Comparison of ENCODE assay signal across 17 cellular contexts in genomic region chr6:32610897-32611296, GRCh38. TPM values are rescaled to one million over a fixed set of nuclear protein-coding genes. Genes with fewer than 3 reads are reported as not detected.
DNase-seq lines count a peak whose midpoint lies in the region; ATAC-seq and TF ChIP-seq lines count a peak whose summit lies in the region.
"Had no signal": no experiment of that assay in that cellular context is flagged by ENCODE, and none has a peak within 500 bp of the region (broad histone marks: within the 10 kb centered on the region; RNA-seq: fewer than 3 reads in every experiment).

No MANE protein-coding gene starts in this region.

- H3K9ac ChIP-seq in BLaER1: no peak overlapping the region
- no peak overlapping the region for H3K9ac ChIP-seq in GM23248

- H3K4me3 ChIP-seq in BLaER1: no peak overlapping the region
- H3K4me3 ChIP-seq in CD4-positive, CD25-positive, alpha-beta regulatory T cell (ENCODE audit: low read depth, low read length): no peak overlapping the region
- no peak overlapping the region for H3K4me3 ChIP-seq in OCI-LY7 (ENCODE audit: low read depth, low read length, poor library complexity, severe bottlenecking)
- no peak overlapping the region for H3K4me3 ChIP-seq in GM23248
- H3K4me3 ChIP-seq: MG63 had no signal

- intact Hi-C loops in OCI-LY7 (cut with micrococcal nuclease; ENCODE audit: unreplicated experiment): no loop called here

- peaks cover 0 to 3% (median 0%) of the 10 kb centered on the region in 7 donors for H3K9me3 Mint-ChIP-seq in CD4-positive, CD25-positive, alpha-beta regulatory T cell
- no peaks in the 10 kb centered on the region for H3K9me3 Mint-ChIP-seq in immature natural killer cell
- H3K9me3 Mint-ChIP-seq: T-cell had no signal

- POLR2A ChIA-PET in OCI-LY7 (lab: Charles Lee): interaction anchor here (0.6 to 1.3 kb wide), 3 partner anchors 9 to 11 kb away, joined by 4 to 6 read pairs (median 4); no protein-coding TSS in a partner anchor

- no TSS peak for BruUV-seq in OCI-LY7 (replicated peaks; lab: Mats Ljungman, UMichigan)

- H3K27me3 Mint-ChIP-seq in CD4-positive, CD25-positive, alpha-beta regulatory T cell: no peaks in the 10 kb centered on the region
- peaks cover 0 to 4% (median 0%) of the 10 kb centered on the region in 3 donors for H3K27me3 Mint-ChIP-seq in immature natural killer cell (ENCODE audit: low read depth in 3 of 3)
- H3K27me3 Mint-ChIP-seq: T-cell had no signal

- H3K36me3 Mint-ChIP-seq in CD4-positive, CD25-positive, alpha-beta regulatory T cell: no peaks in the 10 kb centered on the region
- no peaks in the 10 kb centered on the region for H3K36me3 Mint-ChIP-seq in immature natural killer cell
- H3K36me3 Mint-ChIP-seq: T-cell had no signal

- H4K20me1 ChIP-seq in BLaER1 (no peaks in the 10 kb centered on the region), OCI-LY7 (ENCODE audit: insufficient read depth, low read length) (no peaks in the 10 kb centered on the region), GM23248 (ENCODE audit: insufficient read depth) (no peaks in the 10 kb centered on the region)

- in situ Hi-C loops in GM23248 (cut with MboI): no loop called here

- 0 out of 2 replicates have a peak overlapping the region, but pooled peaks have one; percentile 82 for H3K27ac ChIP-seq in BLaER1
- peak overlapping the region; percentile 93 for H3K27ac ChIP-seq in CD4-positive, CD25-positive, alpha-beta regulatory T cell (ENCODE audit: insufficient read depth, low read length, poor library complexity, severe bottlenecking)
- H3K27ac ChIP-seq in OCI-LY7 (ENCODE audit: low read depth, low read length, poor library complexity, severe bottlenecking): peak overlapping the region; percentile 88
- H3K27ac ChIP-seq in GM23248: no peak overlapping the region
- H3K27ac ChIP-seq: SK-N-MC had no signal

- 6 to 8% methylated on average over 3 of the region's 3 CpGs for WGBS in GM23248 (ENCODE audit: low coverage in 1 of 2, low lambda C conversion rate in 2 of 2, missing lambda C conversion rate in 2 of 2), 2 experiments

- H3K4me2 ChIP-seq in BLaER1 (no peak overlapping the region), OCI-LY7 (ENCODE audit: low read length) (peak overlapping the region; percentile 80), GM23248 (ENCODE audit: unreplicated experiment) (no peak overlapping the region)

- ATAC-seq in CD4-positive, CD25-positive, alpha-beta regulatory T cell (ENCODE audit: low read depth in 2 of 2): no peak
- no peak for ATAC-seq in HG03135 (IDR thresholded peaks at IDR 0.05; ENCODE audit: unreplicated experiment)
- no peak for ATAC-seq in GM19324 (IDR thresholded peaks at IDR 0.05; ENCODE audit: low FRiP score, unreplicated experiment)
- ATAC-seq: Panc1 had no signal

- H3K27me3 ChIP-seq in BLaER1 (no peaks in the 10 kb centered on the region), GM23248 (replicated peaks; ENCODE audit: insufficient read depth) (no peaks in the 10 kb centered on the region)
- H3K27me3 ChIP-seq in CD4-positive, CD25-positive, alpha-beta regulatory T cell (ENCODE audit: control insufficient read depth, insufficient read depth, low read length): no peaks in the 10 kb centered on the region
- H3K27me3 ChIP-seq: MG63 had no signal

- H3K79me2 ChIP-seq in OCI-LY7 (ENCODE audit: insufficient read depth, low read depth, low read length): no peaks in the 10 kb centered on the region
- no peaks in the 10 kb centered on the region for H3K79me2 ChIP-seq in GM23248 (ENCODE audit: insufficient read depth)

- no peak for DNase-seq in CD4-positive, CD25-positive, alpha-beta regulatory T cell
- DNase-seq in OCI-LY7 (ENCODE audit: low spot score) (no peak), immature natural killer cell (no peak), medulla oblongata (ENCODE audit: extremely low spot score) (no peak), GM23248 (no peak)
- DNase-seq: BE2C, MG63, NCI-H1092 treated with DMSO at 0.1 percent for 48 hours, NCI-H2081 treated with DMSO at 0.1 percent for 48 hours, NCI-H510A treated with DMSO at 0.1 percent for 48 hours, NCI-H82 had no signal

- no peaks in the 10 kb centered on the region for H3F3A ChIP-seq in GM23248 (ENCODE audit: insufficient read depth)

- H3K27ac Mint-ChIP-seq in CD4-positive, CD25-positive, alpha-beta regulatory T cell: peak overlapping the region in 1 of 3 donors; percentile 17
- H3K27ac Mint-ChIP-seq in immature natural killer cell: peak overlapping the region in 4 of 6 donors; percentile 56 to 81 (median 68)
- H3K27ac Mint-ChIP-seq: T-cell had no signal

- peaks cover 0 to 9% (median 6%) of the 10 kb centered on the region in 4 donors for H3K4me1 Mint-ChIP-seq in CD4-positive, CD25-positive, alpha-beta regulatory T cell
- H3K4me1 Mint-ChIP-seq in immature natural killer cell: peaks cover under 1 to 2% of the 10 kb centered on the region in 2 donors

- no peak for TF ChIP-seq CTCF in OCI-LY7 (conservative IDR thresholded peaks at IDR 0.05; ENCODE audit: low read length)

- no peaks in the 10 kb centered on the region for H3K9me2 ChIP-seq in OCI-LY7 (ENCODE audit: insufficient read depth, low read length)
- H3K9me2 ChIP-seq in GM23248 (ENCODE audit: insufficient read depth): no peaks in the 10 kb centered on the region

- peak overlapping the region; percentile 94; the same call in 1 of the 2 replicates for H2AFZ ChIP-seq in OCI-LY7 (ENCODE audit: low read length)
- H2AFZ ChIP-seq in GM23248: no peak overlapping the region

- H3K9me3 ChIP-seq in BLaER1: no peaks in the 10 kb centered on the region
- H3K9me3 ChIP-seq in CD4-positive, CD25-positive, alpha-beta regulatory T cell (ENCODE audit: control insufficient read depth in 2 of 2, low read length in 2 of 2): no peaks in the 10 kb centered on the region
- no peaks in the 10 kb centered on the region for H3K9me3 ChIP-seq in OCI-LY7 (ENCODE audit: low read length)
- H3K9me3 ChIP-seq in GM23248 (ENCODE audit: low read depth): no peaks in the 10 kb centered on the region
- H3K9me3 ChIP-seq: BE2C, MG63 had no signal

- CTCF ChIA-PET in OCI-LY7 (lab: Charles Lee; ENCODE audit: unreplicated experiment): no interaction called here

- H3K36me3 ChIP-seq in BLaER1: no peaks in the 10 kb centered on the region
- H3K36me3 ChIP-seq in CD4-positive, CD25-positive, alpha-beta regulatory T cell (ENCODE audit: control insufficient read depth, insufficient read depth, low read length): no peaks in the 10 kb centered on the region
- H3K36me3 ChIP-seq in OCI-LY7 (ENCODE audit: insufficient read depth, low read length): no peaks in the 10 kb centered on the region
- no peaks in the 10 kb centered on the region for H3K36me3 ChIP-seq in GM23248 (ENCODE audit: low read depth)
- H3K36me3 ChIP-seq: BE2C, MG63 had no signal

- no peak overlapping the region for H3K4me3 Mint-ChIP-seq in CD4-positive, CD25-positive, alpha-beta regulatory T cell
- no peak overlapping the region for H3K4me3 Mint-ChIP-seq in immature natural killer cell
- H3K4me3 Mint-ChIP-seq: T-cell had no signal

- H3K4me1 ChIP-seq in BLaER1 (0 out of 2 replicates have a peak, but pooled peaks cover 3% of the 10 kb centered on the region), OCI-LY7 (ENCODE audit: insufficient read depth, low read length, poor library complexity, severe bottlenecking) (peaks cover 21% of the 10 kb centered on the region), GM23248 (ENCODE audit: insufficient read depth) (no peaks in the 10 kb centered on the region)
- H3K4me1 ChIP-seq in CD4-positive, CD25-positive, alpha-beta regulatory T cell (ENCODE audit: control insufficient read depth, insufficient read depth, low read length, poor library complexity, severe bottlenecking): peaks cover 7% of the 10 kb centered on the region
- H3K4me1 ChIP-seq: BE2C had no signal

RNA-seq across cellular contexts. Expression of gene HLA-DRB1, which starts 21.2 kb away (rescaled TPM):
- 186 TPM for total RNA-seq in CD4-positive, CD25-positive, alpha-beta regulatory T cell
- 100 to 1,000 TPM in 3 of 4 donors, 10 to 100 TPM in 1; 95.6 to 306 (median 262) TPM for polyA plus RNA-seq in CD4-positive, CD25-positive, alpha-beta regulatory T cell
- total RNA-seq in OCI-LY7 (2014; rRNA removed; shearing (Covaris generic)): 132 and 156 TPM in 2 replicates
- 98.1 and 111 TPM in 2 replicates for total RNA-seq in OCI-LY7 (2022)
- 100 to 1,000 TPM in 2 of 3 donors, 10 to 100 TPM in 1; 45.8 to 435 (median 268) TPM for polyA plus RNA-seq in immature natural killer cell
- not detected in 2 replicates for total RNA-seq in GM23248 (2014; rRNA removed; shearing (Covaris generic))
- polyA plus RNA-seq in GM23248 (2016; fragmentation: Nextera tagmentation; extraction: Ambion mirVana): 0.21 and 0.52 TPM in 2 replicates

RNA-seq across cellular contexts. Expression of gene HLA-DQA1, which starts 26.3 kb away (rescaled TPM):
- 20.3 TPM for total RNA-seq in CD4-positive, CD25-positive, alpha-beta regulatory T cell
- 10 to 100 TPM in 3 of 4 donors, 1 to 10 TPM in 1; 4.2 to 86.7 (median 21.8) TPM for polyA plus RNA-seq in CD4-positive, CD25-positive, alpha-beta regulatory T cell
- total RNA-seq in OCI-LY7 (2014; rRNA removed; shearing (Covaris generic)): 0.79 and 1.6 TPM in 2 replicates
- total RNA-seq in OCI-LY7 (2022): 31.2 and 32.3 TPM in 2 replicates
- polyA plus RNA-seq in immature natural killer cell: 10 to 100 TPM in 2 of 3 donors, 1 to 10 TPM in 1; 1.8 to 53.1 (median 10.3) TPM
- total RNA-seq in GM23248 (2014; rRNA removed; shearing (Covaris generic)): not detected in 2 replicates
- 0.28 TPM in 1 of 2 replicates, not detected in the other for polyA plus RNA-seq in GM23248 (2016; fragmentation: Nextera tagmentation; extraction: Ambion mirVana)

RNA-seq across cellular contexts. Expression of gene HLA-DQB1, which starts 55.6 kb away (rescaled TPM):
- 204 TPM for total RNA-seq in CD4-positive, CD25-positive, alpha-beta regulatory T cell
- 100 to 1,000 TPM in 2 of 4 donors, 10 to 100 TPM in 1, 1 to 10 TPM in 1; 6.1 to 234 (median 99.9) TPM for polyA plus RNA-seq in CD4-positive, CD25-positive, alpha-beta regulatory T cell
- 1.2 and 10.5 TPM in 2 replicates for total RNA-seq in OCI-LY7 (2014; rRNA removed; shearing (Covaris generic))
- 16.5 and 20.9 TPM in 2 replicates for total RNA-seq in OCI-LY7 (2022)
- 100 to 1,000 TPM in 1 of 3 donors, 10 to 100 TPM in 1, 1 to 10 TPM in 1; 2.5 to 105 (median 74.9) TPM for polyA plus RNA-seq in immature natural killer cell
- total RNA-seq in GM23248 (2014; rRNA removed; shearing (Covaris generic)): not detected in 2 replicates
- polyA plus RNA-seq in GM23248 (2016; fragmentation: Nextera tagmentation; extraction: Ambion mirVana): not detected in 2 replicates

Comparison
In these comparisons a context has a peak if more than half of its experiments do, and no peak if none do; other contexts are left out.
1. RNA of gene HLA-DRB1, which starts 21.2 kb away (total RNA-seq): 186 TPM in CD4-positive, CD25-positive, alpha-beta regulatory T cell (single experiment) and 98.1 to 156 TPM in OCI-LY7; not detected in GM23248; every median in the first group is over 10 times any median in the second.